2 cellular contexts compared by ENCODE assay signal in genomic region chr11:69253028-69253427, GRCh38.
TF ChIP-seq lines count a peak whose summit lies in the region.

No MANE protein-coding gene starts in this region.

TF ChIP-seq in IMR-90, 13 proteins besides CTCF, POLR2A, EP300 and RAD21:
- no peak for TF ChIP-seq NFE2L2 (IDR thresholded peaks at IDR 0.05; ENCODE audit: low read depth, low read length)
- TF ChIP-seq RCOR1 (IDR thresholded peaks at IDR 0.05; ENCODE audit: insufficient replicate concordance, low read length), result peak; percentile 66
- 0 out of 2 replicates have a peak, but pooled peaks have one; percentile 11 for TF ChIP-seq FOS (IDR thresholded peaks at IDR 0.05; ENCODE audit: low read depth, low read length)
TF ChIP-seq in IMR-90: peak in this region for 2.

TF ChIP-seq in K562, 482 proteins besides CTCF, POLR2A, EP300 and RAD21:
- TF ChIP-seq KDM4B (IDR thresholded peaks at IDR 0.05; ENCODE audit: borderline replicate concordance in 2 of 2, low read depth in 1 of 2), result no peak
- TF ChIP-seq MLLT1 (IDR thresholded peaks at IDR 0.05), result peak in 1 of 2 experiments; percentile 72; a peak in 2 of 4 replicates
- TF ChIP-seq ZBTB17 (CRISPR knock-in tag; IDR thresholded peaks at IDR 0.05), result 0 out of 2 replicates have a peak, but pooled peaks have one; percentile 42
- no peak for TF ChIP-seq SMARCE1 (IDR thresholded peaks at IDR 0.05)
- no peak for TF ChIP-seq SRSF3 (IDR thresholded peaks at IDR 0.05; ENCODE audit: insufficient read depth, low read length)
- TF ChIP-seq ZNF12 (CRISPR knock-in tag; IDR thresholded peaks at IDR 0.05), result peak; percentile 98
- TF ChIP-seq, protein P1, sequence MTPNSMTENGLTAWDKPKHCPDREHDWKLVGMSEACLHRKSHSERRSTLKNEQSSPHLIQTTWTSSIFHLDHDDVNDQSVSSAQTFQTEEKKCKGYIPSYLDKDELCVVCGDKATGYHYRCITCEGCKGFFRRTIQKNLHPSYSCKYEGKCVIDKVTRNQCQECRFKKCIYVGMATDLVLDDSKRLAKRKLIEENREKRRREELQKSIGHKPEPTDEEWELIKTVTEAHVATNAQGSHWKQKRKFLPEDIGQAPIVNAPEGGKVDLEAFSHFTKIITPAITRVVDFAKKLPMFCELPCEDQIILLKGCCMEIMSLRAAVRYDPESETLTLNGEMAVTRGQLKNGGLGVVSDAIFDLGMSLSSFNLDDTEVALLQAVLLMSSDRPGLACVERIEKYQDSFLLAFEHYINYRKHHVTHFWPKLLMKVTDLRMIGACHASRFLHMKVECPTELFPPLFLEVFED (CRISPR knock-in tag; conservative IDR thresholded peaks at IDR 0.05), result no peak
- TF ChIP-seq, protein P2, sequence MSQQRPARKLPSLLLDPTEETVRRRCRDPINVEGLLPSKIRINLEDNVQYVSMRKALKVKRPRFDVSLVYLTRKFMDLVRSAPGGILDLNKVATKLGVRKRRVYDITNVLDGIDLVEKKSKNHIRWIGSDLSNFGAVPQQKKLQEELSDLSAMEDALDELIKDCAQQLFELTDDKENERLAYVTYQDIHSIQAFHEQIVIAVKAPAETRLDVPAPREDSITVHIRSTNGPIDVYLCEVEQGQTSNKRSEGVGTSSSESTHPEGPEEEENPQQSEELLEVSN (IDR thresholded peaks at IDR 0.05; ENCODE audit: borderline replicate concordance in 1 of 2, extremely low read depth in 1 of 2, insufficient read depth in 1 of 2, insufficient read length in 1 of 2, low read depth in 1 of 2, low read length in 1 of 2, poor library complexity in 1 of 2, severe bottlenecking in 1 of 2), result no peak
- no peak for TF ChIP-seq PHF8 (IDR thresholded peaks at IDR 0.05; ENCODE audit: borderline replicate concordance, low read length)
- TF ChIP-seq CBX3 (IDR thresholded peaks at IDR 0.05; ENCODE audit: borderline replicate concordance in 1 of 2, low read length in 2 of 2), result no peak
- TF ChIP-seq TAF15 (IDR thresholded peaks at IDR 0.05; ENCODE audit: low read depth, low read length), result no peak
- no peak for TF ChIP-seq ZNF695 (CRISPR knock-in tag; IDR thresholded peaks at IDR 0.05)
- no peak for TF ChIP-seq NFIX (CRISPR knock-in tag; IDR thresholded peaks at IDR 0.05; ENCODE audit: low read depth)
- TF ChIP-seq, protein P3, sequence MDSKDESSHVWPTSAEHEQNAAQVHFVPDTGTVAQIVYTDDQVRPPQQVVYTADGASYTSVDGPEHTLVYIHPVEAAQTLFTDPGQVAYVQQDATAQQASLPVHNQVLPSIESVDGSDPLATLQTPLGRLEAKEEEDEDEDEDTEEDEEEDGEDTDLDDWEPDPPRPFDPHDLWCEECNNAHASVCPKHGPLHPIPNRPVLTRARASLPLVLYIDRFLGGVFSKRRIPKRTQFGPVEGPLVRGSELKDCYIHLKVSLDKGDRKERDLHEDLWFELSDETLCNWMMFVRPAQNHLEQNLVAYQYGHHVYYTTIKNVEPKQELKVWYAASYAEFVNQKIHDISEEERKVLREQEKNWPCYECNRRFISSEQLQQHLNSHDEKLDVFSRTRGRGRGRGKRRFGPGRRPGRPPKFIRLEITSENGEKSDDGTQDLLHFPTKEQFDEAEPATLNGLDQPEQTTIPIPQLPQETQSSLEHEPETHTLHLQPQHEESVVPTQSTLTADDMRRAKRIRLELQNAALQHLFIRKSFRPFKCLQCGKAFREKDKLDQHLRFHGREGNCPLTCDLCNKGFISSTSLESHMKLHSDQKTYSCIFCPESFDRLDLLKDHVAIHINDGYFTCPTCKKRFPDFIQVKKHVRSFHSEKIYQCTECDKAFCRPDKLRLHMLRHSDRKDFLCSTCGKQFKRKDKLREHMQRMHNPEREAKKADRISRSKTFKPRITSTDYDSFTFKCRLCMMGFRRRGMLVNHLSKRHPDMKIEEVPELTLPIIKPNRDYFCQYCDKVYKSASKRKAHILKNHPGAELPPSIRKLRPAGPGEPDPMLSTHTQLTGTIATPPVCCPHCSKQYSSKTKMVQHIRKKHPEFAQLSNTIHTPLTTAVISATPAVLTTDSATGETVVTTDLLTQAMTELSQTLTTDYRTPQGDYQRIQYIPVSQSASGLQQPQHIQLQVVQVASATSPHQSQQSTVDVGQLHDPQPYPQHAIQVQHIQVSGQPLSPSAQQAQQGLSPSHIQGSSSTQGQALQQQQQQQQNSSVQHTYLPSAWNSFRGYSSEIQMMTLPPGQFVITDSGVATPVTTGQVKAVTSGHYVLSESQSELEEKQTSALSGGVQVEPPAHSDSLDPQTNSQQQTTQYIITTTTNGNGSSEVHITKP (IDR thresholded peaks at IDR 0.05; ENCODE audit: partially characterized antibody), result no peak
- TF ChIP-seq FOXA1 (IDR thresholded peaks at IDR 0.05; ENCODE audit: borderline replicate concordance), result no peak
- TF ChIP-seq ZBED1 (IDR thresholded peaks at IDR 0.05), result no peak
- no peak for TF ChIP-seq MED1 (CRISPR knock-in tag; IDR thresholded peaks at IDR 0.05; ENCODE audit: borderline replicate concordance)
- no peak for TF ChIP-seq CBFA2T3 (IDR thresholded peaks at IDR 0.05)
- TF ChIP-seq CEBPB (tag; IDR thresholded peaks at IDR 0.05), result no peak
- TF ChIP-seq FIP1L1 (IDR thresholded peaks at IDR 0.05; ENCODE audit: low read depth, low read length, poor library complexity, severe bottlenecking), result no peak
